ENCODE assay signal across 1 cellular context in genomic region chr2:216653931-216654365, GRCh38.
TF ChIP-seq lines count a peak whose summit lies in the region.

No MANE protein-coding gene starts in this region.

TF ChIP-seq in HepG2, 621 proteins besides CTCF, POLR2A, EP300 and RAD21 (continued from another document):
- no peak for TF ChIP-seq NFIC (IDR thresholded peaks at IDR 0.05; ENCODE audit: low read length)
- no peak for TF ChIP-seq BATF2 (CRISPR knock-in tag; IDR thresholded peaks at IDR 0.05)
- no peak for TF ChIP-seq CENPBD1 (CRISPR knock-in tag; IDR thresholded peaks at IDR 0.05; ENCODE audit: borderline replicate concordance, low read depth)
- no peak for TF ChIP-seq GATAD1 (CRISPR knock-in tag; IDR thresholded peaks at IDR 0.05)
- no peak for TF ChIP-seq RNF219 (CRISPR knock-in tag; IDR thresholded peaks at IDR 0.05)
- no peak for TF ChIP-seq GRHL1 (CRISPR knock-in tag; conservative IDR thresholded peaks at IDR 0.05)
- no peak for TF ChIP-seq TEAD2 (CRISPR knock-in tag; IDR thresholded peaks at IDR 0.05)
